Comparison of ENCODE assay signal across 8 cellular contexts in the genomic region with DNA sequence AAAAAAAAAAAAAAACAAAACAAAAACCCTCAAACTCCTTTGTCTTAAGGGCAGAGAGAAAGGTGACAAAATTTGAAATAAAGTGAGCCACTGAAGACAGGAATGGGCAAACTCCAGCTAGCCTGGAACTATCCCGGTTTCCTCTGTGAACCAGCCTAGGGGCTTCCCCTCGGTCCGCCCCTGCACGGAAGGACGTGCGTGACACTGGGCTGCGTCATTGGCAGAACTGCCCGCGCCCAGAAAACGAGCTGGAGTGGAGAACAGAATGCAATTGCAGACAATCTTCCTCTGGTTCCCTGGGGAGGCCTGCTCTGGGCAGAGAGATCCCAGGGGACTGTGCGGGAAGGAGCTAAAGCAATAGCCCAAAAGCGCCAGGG. TPM values are rescaled to one million over a fixed set of nuclear protein-coding genes. Genes with fewer than 3 reads are reported as not detected.
A peak's percentile ranks its signal among the peaks of the same experiment; 100 is the strongest.
DNase-seq lines count a peak whose midpoint lies in the region; ATAC-seq, FAIRE-seq and TF ChIP-seq lines count a peak whose summit lies in the region.

No MANE protein-coding gene starts in this region.

- peak overlapping the region; percentile 96 for H2AFZ ChIP-seq in PC-9
- peak overlapping the region; percentile 74 for H2AFZ ChIP-seq in GM12878 (ENCODE audit: control insufficient read depth, low read depth, low read length)

- FAIRE-seq in GM12878 (lab: Jason Lieb, UNC): no peak

- H3K9me2 ChIP-seq in PC-9 (ENCODE audit: insufficient read depth): no peaks in the 10 kb centered on the region

- SMC1A ChIA-PET in GM12878 (lab: Charles Lee; ENCODE audit: uncharacterized antibody, unreplicated experiment): interaction anchor here (0.6 to 1.5 kb wide), 8 partner anchors 9 to 185 kb away, joined by 3 to 4 read pairs (median 3); no protein-coding TSS in a partner anchor

- H3K4me2 ChIP-seq in PC-9 (peak overlapping the region; percentile 81), GM12878 (ENCODE audit: control insufficient read depth, insufficient read depth) (peak overlapping the region; percentile 56)

- no TSS peak for BruUV-seq in PC-9 (replicated peaks; lab: Mats Ljungman, UMichigan)
- BruUV-seq in GM12878 (replicated peaks; lab: Mats Ljungman, UMichigan): no TSS peak

- H3K9me3 ChIP-seq in PC-9 (ENCODE audit: insufficient read depth, low read depth) (no peaks in the 10 kb centered on the region), GM12878 (replicated peaks; ENCODE audit: control insufficient read depth, insufficient read depth, low read length) (no peaks in the 10 kb centered on the region), iPS-18a (ENCODE audit: control insufficient read depth, low read depth, low read length) (no peaks in the 10 kb centered on the region)

- no peaks in the 10 kb centered on the region for H4K20me1 ChIP-seq in PC-9 (ENCODE audit: insufficient read depth)
- H4K20me1 ChIP-seq in GM12878 (ENCODE audit: control insufficient read depth, insufficient read depth): no peaks in the 10 kb centered on the region

- H3K27me3 ChIP-seq in PC-9 (ENCODE audit: insufficient read depth, low read depth) (no peaks in the 10 kb centered on the region), GM12878 (replicated peaks in 1 of 2; ENCODE audit: control insufficient read depth in 2 of 2, insufficient read depth in 2 of 2, low read length in 1 of 2) (no peaks in the 10 kb centered on the region), iPS-18a (ENCODE audit: control insufficient read depth, insufficient read depth, low read length) (peaks cover 12% of the 10 kb centered on the region)

- no peak for TF ChIP-seq POLR2A in GM12878 (IDR thresholded peaks at IDR 0.05; ENCODE audit: low read depth, low read length)

- no peak overlapping the region for H3K9ac ChIP-seq in GM12878 (ENCODE audit: control insufficient read depth, insufficient read depth, low read length)
- H3K9ac ChIP-seq in iPS-18a (ENCODE audit: low read length): peak overlapping the region; percentile 45

- RAD21 ChIA-PET in GM12878 (lab: Charles Lee; ENCODE audit: unreplicated experiment): interaction anchor here (0.8 to 1.1 kb wide), 3 partner anchors 9 to 192 kb away, joined by 3 to 4 read pairs (median 4); no protein-coding TSS in a partner anchor

- H3K4me1 ChIP-seq in PC-9 (replicated peaks; ENCODE audit: insufficient read depth) (peaks cover 37% of the 10 kb centered on the region), GM12878 (ENCODE audit: control insufficient read depth, insufficient read depth, low read length) (peaks cover 20% of the 10 kb centered on the region), iPS-18a (ENCODE audit: control insufficient read depth, low read depth, low read length) (peaks cover 16% of the 10 kb centered on the region)

- H3K79me2 ChIP-seq in PC-9 (ENCODE audit: low read depth) (no peaks in the 10 kb centered on the region), GM12878 (ENCODE audit: control insufficient read depth, insufficient read depth, low read length) (no peaks in the 10 kb centered on the region)

- no peak for TF ChIP-seq RAD21 in GM12878 (IDR thresholded peaks at IDR 0.05; ENCODE audit: insufficient read depth, low read depth, low read length)

- TF ChIP-seq CTCF in PC-9 (conservative IDR thresholded peaks at IDR 0.05) (no peak), GM12878 (IDR thresholded peaks at IDR 0.05 in 2 of 3, conservative IDR thresholded peaks at IDR 0.05 in 1 of 3; ENCODE audit: control insufficient read depth in 2 of 3, extremely low read depth in 1 of 3, insufficient read depth in 1 of 3, low read depth in 3 of 3, low read length in 3 of 3) (no peak)

- POLR2A ChIA-PET in PC-9 (lab: Charles Lee; ENCODE audit: unreplicated experiment) (no interaction called here), GM12878 (lab: Charles Lee) (no interaction called here)

- intact Hi-C loops in PC-9 (cut with micrococcal nuclease; ENCODE audit: unreplicated experiment) (loop anchor here (5.0 kb wide), 1 partner anchor 368 kb away; no protein-coding TSS in a partner anchor), GM12878 (cut with micrococcal nuclease; ENCODE audit: unreplicated experiment) (loop anchor here (5.0 kb wide), 4 partner anchors 57 to 183 kb away; partner anchors contain the start of gene CTSC)

- ATAC-seq in HG02610 (IDR thresholded peaks at IDR 0.05; ENCODE audit: unreplicated experiment) (peak; percentile 44), GM12878 (peak; percentile 71), HG03135 (IDR thresholded peaks at IDR 0.05; ENCODE audit: unreplicated experiment) (no peak)

- H3K4me3 ChIP-seq in PC-9 (peak overlapping the region; percentile 60), GM12878 (peak overlapping the region; percentile 72), iPS-18a (ENCODE audit: low read length) (peak overlapping the region; percentile 77), skin epidermis (peak overlapping the region; percentile 31 to 56 (median 44))

- WGBS in GM12878 (ENCODE audit: insufficient coverage, insufficient replicate concordance, low lambda C conversion rate, missing lambda C conversion rate): 0% methylated on average over 12 of the region's 12 CpGs

- H3K27ac ChIP-seq in PC-9 (peak overlapping the region; percentile 15), GM12878 (ENCODE audit: control insufficient read depth, insufficient read depth) (no peak overlapping the region), iPS-18a (ENCODE audit: low read length) (no peak overlapping the region), skin epidermis (peak overlapping the region; percentile 27 to 91 (median 83))

- peak in 1 of 2 experiments; percentile 5; a peak in 1 of 4 replicates for TF ChIP-seq EP300 in GM12878 (IDR thresholded peaks at IDR 0.05; ENCODE audit: borderline replicate concordance in 1 of 2, control insufficient read depth in 1 of 2, low read depth in 2 of 2, low read length in 2 of 2)

- DNase-seq in NCI-H2029 (lab: John Stamatoyannopoulos, UW) (peak; percentile 12), NCI-H2029 treated with DMSO at 0.1 percent for 48 hours (lab: John Stamatoyannopoulos, UW) (no peak), PC-9 (peak; percentile 54 to 59), GM12878 (ENCODE audit: low read depth, low spot score) (no peak)

- CTCF ChIA-PET in PC-9 (lab: Charles Lee): no interaction called here
- CTCF ChIA-PET in GM12878 (lab: Yijun Ruan, JAX): no interaction called here

- no peaks in the 10 kb centered on the region; the same call in 1 of the 2 replicates for H3K36me3 ChIP-seq in PC-9 (ENCODE audit: low read depth)
- no peaks in the 10 kb centered on the region for H3K36me3 ChIP-seq in GM12878 (ENCODE audit: control insufficient read depth in 2 of 2, insufficient read depth in 2 of 2, low read length in 1 of 2)
- no peaks in the 10 kb centered on the region for H3K36me3 ChIP-seq in iPS-18a (ENCODE audit: control insufficient read depth, low read depth, low read length)

- in situ Hi-C loops in GM12878 (cut with MboI): no loop called here

- H3F3A ChIP-seq in PC-9 (ENCODE audit: insufficient read depth, low read depth): peaks cover 8% of the 10 kb centered on the region

TF ChIP-seq in GM12878, 131 proteins besides CTCF, POLR2A, EP300 and RAD21 (continues in another document):
- TF ChIP-seq BCL11A (IDR thresholded peaks at IDR 0.05; ENCODE audit: low read depth, low read length): 0 out of 2 replicates have a peak, but pooled peaks have one; percentile 6
- no peak for TF ChIP-seq HSF1 (IDR thresholded peaks at IDR 0.05; ENCODE audit: low read depth, low read length)
- no peak for TF ChIP-seq SUPT20H (IDR thresholded peaks at IDR 0.05; ENCODE audit: borderline replicate concordance, control insufficient read depth, low read depth, low read length)
- no peak for TF ChIP-seq ATF2 (IDR thresholded peaks at IDR 0.05; ENCODE audit: low read length)
- TF ChIP-seq SMARCA5 (IDR thresholded peaks at IDR 0.05): no peak
- TF ChIP-seq IKZF1 (conservative IDR thresholded peaks at IDR 0.05): peak; percentile 77
- peak; percentile 97 for TF ChIP-seq MEF2B (IDR thresholded peaks at IDR 0.05; ENCODE audit: partially characterized antibody, poor library complexity, severe bottlenecking)

RNA-seq across cellular contexts. Expression of gene RAB38, which starts 0.6 kb away (rescaled TPM):
- total RNA-seq in PC-9 (2021): 12.7 and 14.2 TPM in 2 replicates
- 21.4 and 23.5 TPM in 2 replicates for total RNA-seq in GM12878 (2013; cell fraction: nucleolus; rRNA removed)
- total RNA-seq in GM12878 (2014; rRNA removed): 10.7 and 12.3 TPM in 2 replicates
- 10.4 and 11.3 TPM in 2 replicates for total RNA-seq in GM12878 (2014; rRNA removed; fragmentation: Illumina TruSeq; extraction: Trizol)
- total RNA-seq in GM12878 (2021): 7.1 and 8.4 TPM in 2 replicates
- polyA plus RNA-seq in GM12878 (2011; ENCODE audit: low read depth): 3.4 TPM
- polyA plus RNA-seq in GM12878 (2011; rRNA removed): 12.5 and 15.7 TPM in 2 replicates
- polyA plus RNA-seq in GM12878 (2011; cell fraction: cytosol; rRNA removed): 6.5 and 7.1 TPM in 2 replicates
- polyA plus RNA-seq in GM12878 (2011; cell fraction: nucleus; rRNA removed): 5.1 and 7.1 TPM in 2 replicates
- 4.2 and 8.2 TPM in 2 replicates for polyA plus RNA-seq in GM12878 (2012)
- polyA plus RNA-seq in GM12878 (2014; fragmentation: Illumina TruSeq; extraction: Trizol): 11.0 and 13.7 TPM in 2 replicates
- polyA plus RNA-seq in GM12878 (2014; fragmentation: Nextera tagmentation; extraction: Ambion mirVana): 10 to 100 TPM; 12.3 to 19.0 TPM
- polyA plus RNA-seq in GM12878 (2014; rRNA removed): 8.2 and 10.1 TPM in 2 replicates
- 10 to 100 TPM; 29.4 to 30.5 TPM for polyA plus RNA-seq in GM12878 (2016; fragmentation: Nextera tagmentation; extraction: Ambion mirVana)
- 8.9 and 10.4 TPM in 2 replicates for polyA minus RNA-seq in GM12878 (2011; rRNA and poly(A)+ RNA removed)
- polyA minus RNA-seq in GM12878 (2011; cell fraction: cytosol; rRNA and poly(A)+ RNA removed): 1.7 and 4.8 TPM in 2 replicates
- 9.9 and 13.5 TPM in 2 replicates for polyA minus RNA-seq in GM12878 (2011; cell fraction: nucleus; rRNA and poly(A)+ RNA removed)

Comparison
In these comparisons a context has a peak if more than half of its experiments do, and no peak if none do; other contexts are left out.
1. DNase-seq: peak in NCI-H2029 (single experiment) and PC-9 (2 of 2); none in NCI-H2029 treated with DMSO at 0.1 percent for 48 hours (single experiment) and GM12878 (single experiment).
2. H3K27ac ChIP-seq: peak in PC-9 (single experiment) and skin epidermis (21 of 21); none in GM12878 (single experiment) and iPS-18a (single experiment).
3. Peak in every context shown above with its lines, with median percentiles within 50 percentile points of each other: H3K4me3 ChIP-seq.